In genomic region chr6:113959235-113959634, GRCh38 we compare ENCODE assay signal across 1 cellular context.
TF ChIP-seq lines count a peak whose summit lies in the region.

No MANE protein-coding gene starts in this region.

TF ChIP-seq in K562, 482 proteins besides CTCF, POLR2A, EP300 and RAD21:
- no peak for TF ChIP-seq NFXL1 (CRISPR knock-in tag; IDR thresholded peaks at IDR 0.05)
- no peak for TF ChIP-seq KLF13 (tag; IDR thresholded peaks at IDR 0.05; ENCODE audit: borderline replicate concordance, low read depth)
- peak; percentile 57 for TF ChIP-seq TCF3 (CRISPR knock-in tag; IDR thresholded peaks at IDR 0.05)
- 0 out of 2 replicates have a peak, but pooled peaks have one; percentile 18 for TF ChIP-seq DPF2 (IDR thresholded peaks at IDR 0.05)
- TF ChIP-seq CBFA2T3 (IDR thresholded peaks at IDR 0.05), result peak; percentile 55
- no peak for TF ChIP-seq ZNF696 (CRISPR knock-in tag; conservative IDR thresholded peaks at IDR 0.05)
- TF ChIP-seq, protein P1, sequence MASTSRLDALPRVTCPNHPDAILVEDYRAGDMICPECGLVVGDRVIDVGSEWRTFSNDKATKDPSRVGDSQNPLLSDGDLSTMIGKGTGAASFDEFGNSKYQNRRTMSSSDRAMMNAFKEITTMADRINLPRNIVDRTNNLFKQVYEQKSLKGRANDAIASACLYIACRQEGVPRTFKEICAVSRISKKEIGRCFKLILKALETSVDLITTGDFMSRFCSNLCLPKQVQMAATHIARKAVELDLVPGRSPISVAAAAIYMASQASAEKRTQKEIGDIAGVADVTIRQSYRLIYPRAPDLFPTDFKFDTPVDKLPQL (IDR thresholded peaks at IDR 0.05; ENCODE audit: extremely low read depth, insufficient read length), result no peak
- TF ChIP-seq TEAD4 (IDR thresholded peaks at IDR 0.05; ENCODE audit: low read length), result peak; percentile 43; the same call in 1 of the 2 replicates
- no peak for TF ChIP-seq TEAD4 (CRISPR knock-in tag; IDR thresholded peaks at IDR 0.05; ENCODE audit: borderline replicate concordance)
- no peak for TF ChIP-seq ZNF197 (CRISPR knock-in tag; IDR thresholded peaks at IDR 0.05; ENCODE audit: low read depth)
- no peak for TF ChIP-seq ZNF639 (CRISPR knock-in tag; conservative IDR thresholded peaks at IDR 0.05 in 1 of 2, IDR thresholded peaks at IDR 0.05 in 1 of 2)
- TF ChIP-seq, protein P2, sequence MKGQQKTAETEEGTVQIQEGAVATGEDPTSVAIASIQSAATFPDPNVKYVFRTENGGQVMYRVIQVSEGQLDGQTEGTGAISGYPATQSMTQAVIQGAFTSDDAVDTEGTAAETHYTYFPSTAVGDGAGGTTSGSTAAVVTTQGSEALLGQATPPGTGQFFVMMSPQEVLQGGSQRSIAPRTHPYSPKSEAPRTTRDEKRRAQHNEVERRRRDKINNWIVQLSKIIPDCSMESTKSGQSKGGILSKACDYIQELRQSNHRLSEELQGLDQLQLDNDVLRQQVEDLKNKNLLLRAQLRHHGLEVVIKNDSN (CRISPR knock-in tag; IDR thresholded peaks at IDR 0.05), result no peak
- TF ChIP-seq JUND (IDR thresholded peaks at IDR 0.05; ENCODE audit: borderline replicate concordance, low read depth, low read length), result no peak
- TF ChIP-seq JUND (tag; IDR thresholded peaks at IDR 0.05; ENCODE audit: borderline replicate concordance, low read depth, low read length), result no peak
- TF ChIP-seq ZNF184 (CRISPR knock-in tag; IDR thresholded peaks at IDR 0.05), result no peak
- TF ChIP-seq BRD4 (IDR thresholded peaks at IDR 0.05), result no peak
- no peak for TF ChIP-seq MCM2 (IDR thresholded peaks at IDR 0.05; ENCODE audit: low read depth)
- no peak for TF ChIP-seq MCM7 (IDR thresholded peaks at IDR 0.05)
- no peak for TF ChIP-seq E2F4 (CRISPR knock-in tag; IDR thresholded peaks at IDR 0.05; ENCODE audit: low read depth)
- TF ChIP-seq NR2C1 (IDR thresholded peaks at IDR 0.05), result no peak
- no peak for TF ChIP-seq NR2C1 (tag; IDR thresholded peaks at IDR 0.05)
- peak; percentile 49 for TF ChIP-seq ARID1B (IDR thresholded peaks at IDR 0.05)
- no peak for TF ChIP-seq MAZ (CRISPR knock-in tag; conservative IDR thresholded peaks at IDR 0.05 in 1 of 2, IDR thresholded peaks at IDR 0.05 in 1 of 2)
- TF ChIP-seq MEF2A (IDR thresholded peaks at IDR 0.05; ENCODE audit: control insufficient read depth, low read depth, low read length), result no peak
- peak; percentile 54 for TF ChIP-seq TAL1 (IDR thresholded peaks at IDR 0.05)
